In the genomic region with DNA sequence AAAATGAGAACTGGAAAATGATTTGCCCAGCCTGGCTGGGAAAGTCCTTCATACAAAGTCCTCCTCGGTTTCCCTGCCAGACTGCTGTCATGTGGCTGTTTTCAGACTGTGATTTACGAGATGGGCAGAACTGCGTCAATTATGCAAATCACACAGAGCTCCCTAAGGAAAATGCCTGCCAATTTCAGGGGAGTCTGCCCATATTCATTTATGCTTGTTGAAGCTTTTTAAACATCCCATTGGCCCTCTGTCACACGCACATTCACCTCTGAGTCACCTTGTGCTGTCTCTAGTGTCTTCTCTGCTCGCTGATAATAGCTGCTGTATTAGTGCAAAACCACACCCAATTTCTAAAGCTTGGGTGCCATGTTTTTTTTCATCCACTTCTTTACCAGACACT, we compare ENCODE assay signal across 15 cellular contexts.
"Had no signal": no experiment of that assay in that cellular context is flagged by ENCODE, and none has a peak within 500 bp of the region (broad histone marks: within the 10 kb centered on the region; RNA-seq: fewer than 3 reads in every experiment).

No MANE protein-coding gene starts in this region.

- ATAC-seq: activated CD4-positive, alpha-beta T cell treated with anti-CD3 and anti-CD28 coated beads for 36 hours had no signal

- FAIRE-seq: bronchial epithelial cell, islet of Langerhans had no signal

- H3K27ac ChIP-seq: neutrophil, stomach, WERI-Rb-1 had no signal

- DNase-seq: activated CD4-positive, alpha-beta memory T cell treated with anti-CD3 and anti-CD28 coated beads, Interleukin-2, amount 10 ng/mL, durations not matched to agents 7 days and 5 days; activated CD4-positive, alpha-beta T cell treated with anti-CD3 and anti-CD28 coated beads for 36 hours; activated CD8-positive, alpha-beta memory T cell treated with anti-CD3 and anti-CD28 coated beads, Interleukin-2, amount 50 U/mL, for 4 hours; activated naive CD4-positive, alpha-beta T cell; glutamatergic neuron; naive B cell; posterior cingulate gyrus; stimulated activated CD4-positive, alpha-beta T cell treated with anti-CD3 and anti-CD28 coated beads, Interleukin-15, amount 100 ng/mL, for 24 hours; stimulated activated CD4-positive, alpha-beta T cell treated with anti-CD3 and anti-CD28 coated beads, Interleukin-4, amount 100 ng/mL, for 24 hours; stomach; WERI-Rb-1 had no signal

- H3K4me1 ChIP-seq: stomach had no signal

- H3K27me3 ChIP-seq: ascending aorta, neutrophil, stomach had no signal
